In genomic region chr1:211559222-211560010, GRCh38 we compare ENCODE assay signal across 19 cellular contexts. TPM values are rescaled to one million over a fixed set of nuclear protein-coding genes. Genes with fewer than 3 reads are reported as not detected.
DNase-seq lines count a peak whose midpoint lies in the region; ATAC-seq, FAIRE-seq and TF ChIP-seq lines count a peak whose summit lies in the region.
"Had no signal": no experiment of that assay in that cellular context is flagged by ENCODE, and none has a peak within 500 bp of the region (broad histone marks: within the 10 kb centered on the region; RNA-seq: fewer than 3 reads in every experiment).

No MANE protein-coding gene starts in this region.

- ATAC-seq in IMR-90 (ENCODE audit: low read depth), result peak; percentile 14
- ATAC-seq in GM12878, result no peak
- ATAC-seq in left colon, result peak; percentile 72
- ATAC-seq in GM18505 (IDR thresholded peaks at IDR 0.05; ENCODE audit: unreplicated experiment), result no peak
- no peak for ATAC-seq in pancreas
- ATAC-seq: CD8-positive, alpha-beta T cell had no signal

- no peak overlapping the region for H2BK120ac ChIP-seq in IMR-90 (ENCODE audit: low read depth, low read length)

- H4K20me1 ChIP-seq in IMR-90 (ENCODE audit: insufficient read depth, low read length), result no peaks in the 10 kb centered on the region
- H4K20me1 ChIP-seq in GM12878 (ENCODE audit: control insufficient read depth, insufficient read depth), result no peaks in the 10 kb centered on the region
- H4K20me1 ChIP-seq: BLaER1 treated with 17β-estradiol and CSF1 and Interleukin-3, amounts not matched to agents 10 nM and 100 nM had no signal

- TF ChIP-seq EP300 in GM12878 (IDR thresholded peaks at IDR 0.05; ENCODE audit: borderline replicate concordance in 1 of 2, control insufficient read depth in 1 of 2, low read depth in 2 of 2, low read length in 2 of 2), result no peak

- no peak overlapping the region for H3K23ac ChIP-seq in IMR-90 (ENCODE audit: low read depth, low read length)

- no peaks in the 10 kb centered on the region for H3K9me3 ChIP-seq in IMR-90 (ENCODE audit: control insufficient read depth, insufficient read depth, low read length)
- no peaks in the 10 kb centered on the region for H3K9me3 ChIP-seq in GM12878 (replicated peaks; ENCODE audit: control insufficient read depth, insufficient read depth, low read length)
- no peaks in the 10 kb centered on the region for H3K9me3 ChIP-seq in pancreas
- H3K9me3 ChIP-seq: BLaER1 treated with 17β-estradiol and CSF1 and Interleukin-3, amounts not matched to agents 10 nM and 100 nM; SK-N-SH had no signal

- dilution Hi-C loops in IMR-90 (cut with HindIII; ENCODE audit: low sequenced_read_pairs, unreplicated experiment), result no loop called here

- H4K5ac ChIP-seq in IMR-90 (ENCODE audit: low read depth, low read length), result no peak overlapping the region

- H3K9me1 ChIP-seq in IMR-90 (ENCODE audit: insufficient read depth, low read length), result no peaks in the 10 kb centered on the region

- H3K4me1 ChIP-seq in IMR-90 (ENCODE audit: control insufficient read depth, insufficient read depth, low read length) (no peaks in the 10 kb centered on the region), GM12878 (ENCODE audit: control insufficient read depth, insufficient read depth, low read length) (no peaks in the 10 kb centered on the region), pancreas (no peaks in the 10 kb centered on the region)

- H3K4me3 ChIP-seq in IMR-90 (ENCODE audit: insufficient read depth, low read depth, low read length), result no peak overlapping the region
- no peak overlapping the region for H3K4me3 ChIP-seq in GM12878
- H3K4me3 ChIP-seq in pancreas, result no peak overlapping the region
- H3K4me3 ChIP-seq: BLaER1 treated with 17β-estradiol and CSF1 and Interleukin-3, amounts not matched to agents 10 nM and 100 nM had no signal

- H3K9ac ChIP-seq in IMR-90 (ENCODE audit: low read depth, low read length), result no peak overlapping the region
- H3K9ac ChIP-seq in GM12878 (ENCODE audit: control insufficient read depth, insufficient read depth, low read length), result no peak overlapping the region
- H3K9ac ChIP-seq: BLaER1 treated with 17β-estradiol and CSF1 and Interleukin-3, amounts not matched to agents 10 nM and 100 nM; SK-N-SH had no signal

- intact Hi-C loops in IMR-90 (cut with micrococcal nuclease) (no loop called here), GM12878 (cut with micrococcal nuclease; ENCODE audit: unreplicated experiment) (no loop called here), left colon (cut with DNase I, micrococcal nuclease) (no loop called here), pancreas (cut with DNase I) (no loop called here)

- H3K36me3 ChIP-seq in IMR-90 (ENCODE audit: control insufficient read depth, insufficient read depth, low read length) (no peaks in the 10 kb centered on the region), GM12878 (ENCODE audit: control insufficient read depth in 2 of 2, insufficient read depth in 2 of 2, low read length in 1 of 2) (no peaks in the 10 kb centered on the region), pancreas (no peaks in the 10 kb centered on the region)
- H3K36me3 ChIP-seq: BLaER1 treated with 17β-estradiol and CSF1 and Interleukin-3, amounts not matched to agents 10 nM and 100 nM had no signal

- in situ Hi-C loops in IMR-90 (cut with MboI; ENCODE audit: low sequenced_read_pairs) (no loop called here), GM12878 (cut with MboI) (no loop called here)

- no peak overlapping the region for H3K4ac ChIP-seq in IMR-90 (ENCODE audit: low read depth, low read length)

- H3K4me2 ChIP-seq in IMR-90 (ENCODE audit: low read depth, low read length), result no peak overlapping the region
- H3K4me2 ChIP-seq in GM12878 (ENCODE audit: control insufficient read depth, insufficient read depth), result no peak overlapping the region
- H3K4me2 ChIP-seq: BLaER1 treated with 17β-estradiol and CSF1 and Interleukin-3, amounts not matched to agents 10 nM and 100 nM; SK-N-SH had no signal

- H2BK15ac ChIP-seq in IMR-90 (ENCODE audit: low read depth, low read length), result no peak overlapping the region

- H2AK5ac ChIP-seq in IMR-90 (ENCODE audit: low read depth, low read length), result no peak overlapping the region

- H3K18ac ChIP-seq in IMR-90 (ENCODE audit: low read depth, low read length), result no peak overlapping the region

- H3K56ac ChIP-seq in IMR-90 (ENCODE audit: extremely low read depth, insufficient read depth, low read length), result no peak overlapping the region

- POLR2A ChIA-PET in IMR-90 (lab: Charles Lee; ENCODE audit: unreplicated experiment) (interaction anchor here (0.6 kb wide), 1 partner anchor 10 kb away, joined by 3 read pairs; no protein-coding TSS in a partner anchor), GM12878 (lab: Charles Lee) (no interaction called here)

- H2BK5ac ChIP-seq in IMR-90 (ENCODE audit: low read depth, low read length, poor library complexity, severe bottlenecking), result no peak overlapping the region

- TF ChIP-seq POLR2A in IMR-90 (IDR thresholded peaks at IDR 0.05; ENCODE audit: low read depth, low read length), result no peak
- TF ChIP-seq POLR2A in GM12878 (IDR thresholded peaks at IDR 0.05; ENCODE audit: low read depth, low read length), result no peak
- TF ChIP-seq POLR2A in GM18505 (IDR thresholded peaks at IDR 0.05; ENCODE audit: borderline replicate concordance, extremely low read depth, insufficient read depth, insufficient read length), result no peak

- H3K14ac ChIP-seq in IMR-90 (replicated peaks; ENCODE audit: low read depth, low read length), result no peak overlapping the region

- H2AK9ac ChIP-seq in IMR-90 (replicated peaks; ENCODE audit: low read depth, low read length, poor library complexity), result no peak overlapping the region

- no peak for DNase-seq in IMR-90
- no peak for DNase-seq in GM12878 (ENCODE audit: low read depth, low spot score)
- no peak for DNase-seq in left colon
- DNase-seq in renal cortical epithelial cell (ENCODE audit: low read depth), result peak; percentile 51
- DNase-seq in activated CD4-positive, CD25-positive, alpha-beta regulatory T cell treated with anti-CD3 and anti-CD28 coated beads, Interleukin-2, amount 50 U/mL, for 72 hours, result no peak
- DNase-seq in pancreas, result no peak
- DNase-seq: Calu3, HCEC 1CT, NCI-H1417 treated with DMSO at 0.1 percent for 48 hours, NCI-H187 treated with DMSO at 0.1 percent for 48 hours, NCI-H345, NCI-H524 treated with DMSO at 0.1 percent for 48 hours, RPMI8226, SHP77 treated with DMSO at 0.1 percent for 48 hours, SK-N-SH had no signal

- SMC1A ChIA-PET in GM12878 (lab: Charles Lee; ENCODE audit: uncharacterized antibody, unreplicated experiment), result interaction anchor here (1.4 kb wide), 1 partner anchor 11 kb away, joined by 5 read pairs; no protein-coding TSS in a partner anchor

- CTCF ChIA-PET in IMR-90 (lab: Yijun Ruan, JAX), result interaction anchor here (0.6 kb wide), 1 partner anchor 66 kb away, joined by 3 read pairs; no protein-coding TSS in a partner anchor
- CTCF ChIA-PET in GM12878 (lab: Yijun Ruan, JAX), result interaction anchor here (1.7 kb wide), 1 partner anchor 45 kb away, joined by 4 read pairs; no protein-coding TSS in a partner anchor

- H2AFZ ChIP-seq in IMR-90 (replicated peaks; ENCODE audit: low read length, poor library complexity) (no peak overlapping the region), GM12878 (ENCODE audit: control insufficient read depth, low read depth, low read length) (no peak overlapping the region; the same call in 1 of the 2 replicates)

- no peaks in the 10 kb centered on the region for H3K79me1 ChIP-seq in IMR-90 (ENCODE audit: low read depth in 1 of 2, low read length in 2 of 2)

- H3K27ac ChIP-seq in IMR-90 (ENCODE audit: insufficient read depth, low read length) (no peak overlapping the region), GM12878 (ENCODE audit: control insufficient read depth, insufficient read depth) (no peak overlapping the region), pancreas (no peak overlapping the region)
- H3K27ac ChIP-seq: BLaER1 treated with 17β-estradiol and CSF1 and Interleukin-3, amounts not matched to agents 10 nM and 100 nM had no signal

- H3K79me2 ChIP-seq in GM12878 (ENCODE audit: control insufficient read depth, insufficient read depth, low read length), result no peaks in the 10 kb centered on the region

- no TSS peak for BruUV-seq in IMR-90 (replicated peaks; lab: Mats Ljungman, UMichigan)
- no TSS peak for BruUV-seq in GM12878 (replicated peaks; lab: Mats Ljungman, UMichigan)

- H4K8ac ChIP-seq in IMR-90 (ENCODE audit: low read depth in 2 of 2, low read length in 2 of 2), result no peak overlapping the region

- TF ChIP-seq CTCF in IMR-90 (conservative IDR thresholded peaks at IDR 0.05; ENCODE audit: low read depth, low read length) (no peak), GM12878 (IDR thresholded peaks at IDR 0.05 in 2 of 3, conservative IDR thresholded peaks at IDR 0.05 in 1 of 3; ENCODE audit: control insufficient read depth in 2 of 3, extremely low read depth in 1 of 3, insufficient read depth in 1 of 3, low read depth in 3 of 3, low read length in 3 of 3) (no peak), pancreas (IDR thresholded peaks at IDR 0.05) (no peak)

- no peak overlapping the region for H4K91ac ChIP-seq in IMR-90 (ENCODE audit: insufficient read depth, low read depth, low read length)

- WGBS in IMR-90 (ENCODE audit: extremely low coverage in 2 of 2, insufficient read length in 1 of 2), 2 experiments, result 67% methylated on average over 1 of the region's 9 CpGs; no CpG with 5 or more reads in 1 of the 2 experiments
- 47% methylated on average over 9 of the region's 9 CpGs for WGBS in GM12878 (ENCODE audit: insufficient coverage, insufficient replicate concordance, low lambda C conversion rate, missing lambda C conversion rate)
- WGBS in pancreas, 2 donors, result 58 to 61% methylated on average over 9 of the region's 9 CpGs

- peaks cover 2% of the 10 kb centered on the region; the same call in 1 of the 2 replicates for H3K27me3 ChIP-seq in IMR-90 (ENCODE audit: control insufficient read depth, insufficient read depth, low read length)
- H3K27me3 ChIP-seq in GM12878 (replicated peaks in 1 of 2; ENCODE audit: control insufficient read depth in 2 of 2, insufficient read depth in 2 of 2, low read length in 1 of 2), result no peaks in the 10 kb centered on the region
- no peaks in the 10 kb centered on the region for H3K27me3 ChIP-seq in pancreas
- H3K27me3 ChIP-seq: BLaER1 treated with 17β-estradiol and CSF1 and Interleukin-3, amounts not matched to agents 10 nM and 100 nM had no signal

- TF ChIP-seq RAD21 in IMR-90 (IDR thresholded peaks at IDR 0.05; ENCODE audit: low read length), result no peak
- no peak for TF ChIP-seq RAD21 in GM12878 (IDR thresholded peaks at IDR 0.05; ENCODE audit: insufficient read depth, low read depth, low read length)

- FAIRE-seq in GM12878 (lab: Jason Lieb, UNC), result peak; percentile 54
- FAIRE-seq in pancreas (lab: Jason Lieb, UNC), result no peak
- FAIRE-seq: GM12892 had no signal

- no peak overlapping the region for H2BK20ac ChIP-seq in IMR-90 (ENCODE audit: low read depth, low read length)

- RAD21 ChIA-PET in GM12878 (lab: Charles Lee; ENCODE audit: unreplicated experiment), result no interaction called here

RNA-seq across cellular contexts. Expression of gene SLC30A1, which starts 19.5 kb away (rescaled TPM):
- total RNA-seq in IMR-90 (2012; rRNA removed) (8.4 and 17.8 TPM in 2 replicates), GM12878 (2014; rRNA removed) (6.7 and 8.0 TPM in 2 replicates), GM12878 (2014; rRNA removed; fragmentation: Illumina TruSeq; extraction: Trizol) (10.0 and 10.6 TPM in 2 replicates), GM12878 (2021) (13.4 and 14.1 TPM in 2 replicates), left colon (10 to 100 TPM; 16.6 to 33.1 TPM), renal cortical epithelial cell (29.7 and 74.4 TPM in 2 replicates), pancreas (10 to 100 TPM in 3 of 6 donors, 1 to 10 TPM in 3; 4.7 to 19.5 (median 9.8) TPM)
- polyA plus RNA-seq in IMR-90 (2012; rRNA removed) (4.2 and 5.4 TPM in 2 replicates), GM12878 (2011; rRNA removed) (10.2 and 17.7 TPM in 2 replicates), GM12878 (2014; fragmentation: Illumina TruSeq; extraction: Trizol) (7.4 and 8.7 TPM in 2 replicates), GM12878 (2014; fragmentation: Nextera tagmentation; extraction: Ambion mirVana) (1 to 10 TPM; 3.5 to 4.0 TPM), GM12878 (2014; rRNA removed) (4.3 and 4.5 TPM in 2 replicates), GM12878 (2016; fragmentation: Nextera tagmentation; extraction: Ambion mirVana) (10 to 100 TPM; 11.8 to 13.9 TPM), pancreas (1 to 10 TPM; 1.5 to 7.1 TPM)
- 3.2 and 4.6 TPM in 2 replicates for polyA plus RNA-seq in IMR-90 (2012; cell fraction: cytosol; rRNA removed)
- 3.9 and 4.3 TPM in 2 replicates for polyA plus RNA-seq in IMR-90 (2012; cell fraction: nucleus; rRNA removed; ENCODE audit: low replicate concordance)
- 28.5 and 29.1 TPM in 2 replicates for total RNA-seq in GM12878 (2013; cell fraction: nucleolus; rRNA removed)
- polyA plus RNA-seq in GM12878 (2011; ENCODE audit: low read depth), result 3.9 TPM
- 4.4 and 4.7 TPM in 2 replicates for polyA plus RNA-seq in GM12878 (2011; cell fraction: cytosol; rRNA removed)
- polyA plus RNA-seq in GM12878 (2011; cell fraction: nucleus; rRNA removed), result 8.1 and 8.6 TPM in 2 replicates
- polyA plus RNA-seq in GM12878 (2012), result 6.2 and 7.7 TPM in 2 replicates
- polyA minus RNA-seq in GM12878 (2011; rRNA and poly(A)+ RNA removed), result 13.4 and 16.5 TPM in 2 replicates
- polyA minus RNA-seq in GM12878 (2011; cell fraction: cytosol; rRNA and poly(A)+ RNA removed), result 9.1 and 9.9 TPM in 2 replicates
- polyA minus RNA-seq in GM12878 (2011; cell fraction: nucleus; rRNA and poly(A)+ RNA removed), result 16.4 and 21.0 TPM in 2 replicates

Comparison
In these comparisons a context has a peak if more than half of its experiments do, and no peak if none do; other contexts are left out.
1. ATAC-seq: peak in IMR-90 (single experiment) and left colon (single experiment); none in GM12878 (single experiment), GM18505 (single experiment) and pancreas (0 of 4).